Comparison of ENCODE assay signal across 1 cellular context in the genomic region with DNA sequence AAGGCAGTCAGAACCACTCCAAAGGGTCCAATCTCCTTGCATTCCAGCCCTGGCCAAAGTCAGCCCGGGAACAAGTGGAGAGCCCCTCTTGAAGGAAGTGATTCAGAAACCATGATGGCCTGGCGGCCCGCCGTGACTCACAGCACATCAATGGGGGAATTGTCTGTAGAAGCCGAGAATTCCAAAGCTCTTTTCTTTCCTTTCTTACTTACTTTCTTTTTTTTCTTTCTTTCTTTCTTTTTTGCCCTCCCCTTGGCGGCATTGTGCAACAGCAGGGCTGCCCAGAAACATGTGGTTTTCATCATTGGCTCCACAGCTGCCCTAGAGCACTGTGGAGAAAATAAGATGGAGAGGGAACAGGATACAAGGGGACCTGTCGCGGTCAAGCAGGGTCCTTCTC.
TF ChIP-seq lines count a peak whose summit lies in the region.

No MANE protein-coding gene starts in this region.

TF ChIP-seq in SK-N-SH, 30 proteins besides CTCF, POLR2A, EP300 and RAD21 (continued from another document):
- TF ChIP-seq, protein P1, sequence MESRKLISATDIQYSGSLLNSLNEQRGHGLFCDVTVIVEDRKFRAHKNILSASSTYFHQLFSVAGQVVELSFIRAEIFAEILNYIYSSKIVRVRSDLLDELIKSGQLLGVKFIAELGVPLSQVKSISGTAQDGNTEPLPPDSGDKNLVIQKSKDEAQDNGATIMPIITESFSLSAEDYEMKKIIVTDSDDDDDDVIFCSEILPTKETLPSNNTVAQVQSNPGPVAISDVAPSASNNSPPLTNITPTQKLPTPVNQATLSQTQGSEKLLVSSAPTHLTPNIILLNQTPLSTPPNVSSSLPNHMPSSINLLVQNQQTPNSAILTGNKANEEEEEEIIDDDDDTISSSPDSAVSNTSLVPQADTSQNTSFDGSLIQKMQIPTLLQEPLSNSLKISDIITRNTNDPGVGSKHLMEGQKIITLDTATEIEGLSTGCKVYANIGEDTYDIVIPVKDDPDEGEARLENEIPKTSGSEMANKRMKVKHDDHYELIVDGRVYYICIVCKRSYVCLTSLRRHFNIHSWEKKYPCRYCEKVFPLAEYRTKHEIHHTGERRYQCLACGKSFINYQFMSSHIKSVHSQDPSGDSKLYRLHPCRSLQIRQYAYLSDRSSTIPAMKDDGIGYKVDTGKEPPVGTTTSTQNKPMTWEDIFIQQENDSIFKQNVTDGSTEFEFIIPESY (IDR thresholded peaks at IDR 0.05; ENCODE audit: borderline replicate concordance, low read depth), result no peak
- TF ChIP-seq FOSL2 (IDR thresholded peaks at IDR 0.05; ENCODE audit: borderline replicate concordance, low read depth), result peak; percentile 77
- TF ChIP-seq SMC3 (IDR thresholded peaks at IDR 0.05; ENCODE audit: low read depth, low read length), result no peak
- peak; percentile 81 for TF ChIP-seq JUND (IDR thresholded peaks at IDR 0.05)
- TF ChIP-seq, protein P2, sequence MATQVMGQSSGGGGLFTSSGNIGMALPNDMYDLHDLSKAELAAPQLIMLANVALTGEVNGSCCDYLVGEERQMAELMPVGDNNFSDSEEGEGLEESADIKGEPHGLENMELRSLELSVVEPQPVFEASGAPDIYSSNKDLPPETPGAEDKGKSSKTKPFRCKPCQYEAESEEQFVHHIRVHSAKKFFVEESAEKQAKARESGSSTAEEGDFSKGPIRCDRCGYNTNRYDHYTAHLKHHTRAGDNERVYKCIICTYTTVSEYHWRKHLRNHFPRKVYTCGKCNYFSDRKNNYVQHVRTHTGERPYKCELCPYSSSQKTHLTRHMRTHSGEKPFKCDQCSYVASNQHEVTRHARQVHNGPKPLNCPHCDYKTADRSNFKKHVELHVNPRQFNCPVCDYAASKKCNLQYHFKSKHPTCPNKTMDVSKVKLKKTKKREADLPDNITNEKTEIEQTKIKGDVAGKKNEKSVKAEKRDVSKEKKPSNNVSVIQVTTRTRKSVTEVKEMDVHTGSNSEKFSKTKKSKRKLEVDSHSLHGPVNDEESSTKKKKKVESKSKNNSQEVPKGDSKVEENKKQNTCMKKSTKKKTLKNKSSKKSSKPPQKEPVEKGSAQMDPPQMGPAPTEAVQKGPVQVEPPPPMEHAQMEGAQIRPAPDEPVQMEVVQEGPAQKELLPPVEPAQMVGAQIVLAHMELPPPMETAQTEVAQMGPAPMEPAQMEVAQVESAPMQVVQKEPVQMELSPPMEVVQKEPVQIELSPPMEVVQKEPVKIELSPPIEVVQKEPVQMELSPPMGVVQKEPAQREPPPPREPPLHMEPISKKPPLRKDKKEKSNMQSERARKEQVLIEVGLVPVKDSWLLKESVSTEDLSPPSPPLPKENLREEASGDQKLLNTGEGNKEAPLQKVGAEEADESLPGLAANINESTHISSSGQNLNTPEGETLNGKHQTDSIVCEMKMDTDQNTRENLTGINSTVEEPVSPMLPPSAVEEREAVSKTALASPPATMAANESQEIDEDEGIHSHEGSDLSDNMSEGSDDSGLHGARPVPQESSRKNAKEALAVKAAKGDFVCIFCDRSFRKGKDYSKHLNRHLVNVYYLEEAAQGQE (IDR thresholded peaks at IDR 0.05; ENCODE audit: low read depth, low read length), result peak; percentile 33; the same call in 1 of the 2 replicates
- TF ChIP-seq FOXM1 (IDR thresholded peaks at IDR 0.05; ENCODE audit: low read depth), result no peak
- TF ChIP-seq, protein P3, sequence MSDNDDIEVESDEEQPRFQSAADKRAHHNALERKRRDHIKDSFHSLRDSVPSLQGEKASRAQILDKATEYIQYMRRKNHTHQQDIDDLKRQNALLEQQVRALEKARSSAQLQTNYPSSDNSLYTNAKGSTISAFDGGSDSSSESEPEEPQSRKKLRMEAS (IDR thresholded peaks at IDR 0.05; ENCODE audit: low read depth), result peak; percentile 39; the same call in 1 of the 2 replicates
- TF ChIP-seq GABPA (IDR thresholded peaks at IDR 0.05; ENCODE audit: low read depth), result no peak
- no peak for TF ChIP-seq ELF1 (IDR thresholded peaks at IDR 0.05)
